ENCODE assay signal across 9 cellular contexts in the genomic region with DNA sequence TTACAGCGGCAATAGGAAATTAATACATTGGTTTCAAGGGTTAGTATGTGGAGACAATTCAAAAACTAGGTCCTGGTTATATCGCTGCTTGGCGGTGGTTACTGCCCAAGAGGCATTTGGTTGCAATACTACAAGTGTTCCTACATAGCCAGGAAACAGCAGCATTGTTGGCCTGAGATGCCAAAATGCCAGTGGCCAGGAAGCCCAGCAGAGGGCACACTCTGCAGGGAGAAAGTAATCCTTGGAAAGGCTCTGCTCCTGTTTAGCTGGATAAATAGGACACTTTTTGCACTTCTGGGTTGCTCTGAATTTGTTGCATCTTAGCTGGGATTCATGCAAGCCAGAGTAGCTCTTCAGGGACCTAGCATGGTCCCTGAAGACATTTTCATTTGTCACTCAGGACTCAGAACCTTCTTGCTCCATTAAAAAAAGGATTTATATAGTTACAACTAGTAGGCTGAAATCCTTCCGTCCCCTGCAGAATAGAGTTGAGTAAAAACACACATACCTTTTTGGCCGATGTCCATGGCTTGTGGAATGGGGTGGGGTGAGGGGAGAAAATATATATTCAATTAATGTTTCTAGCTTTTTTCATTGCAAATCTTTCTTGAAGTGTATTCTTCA. TPM values are rescaled to one million over a fixed set of nuclear protein-coding genes. Genes with fewer than 3 reads are reported as not detected.
DNase-seq lines count a peak whose midpoint lies in the region; ATAC-seq, FAIRE-seq and TF ChIP-seq lines count a peak whose summit lies in the region.
"Had no signal": no experiment of that assay in that cellular context is flagged by ENCODE, and none has a peak within 500 bp of the region (broad histone marks: within the 10 kb centered on the region; RNA-seq: fewer than 3 reads in every experiment).

No MANE protein-coding gene starts in this region.

- H3K27ac Mint-ChIP-seq in MCF 10A (ENCODE audit: low read depth, unreplicated experiment), result no peak overlapping the region

- H3K27me3 ChIP-seq in AG04450 (ENCODE audit: control insufficient read depth, insufficient read depth, low read length) (no peaks in the 10 kb centered on the region), vagina (no peaks in the 10 kb centered on the region)

- H3K36me3 ChIP-seq in kidney (ENCODE audit: control insufficient read depth in 1 of 2, insufficient read depth in 2 of 2, low read length in 2 of 2) (no peaks in the 10 kb centered on the region), vagina (no peaks in the 10 kb centered on the region)

- CTCF ChIA-PET in AG04450 (lab: Charles Lee) (interaction anchor here (0.5 to 4.7 kb wide), 11 partner anchors 9 to 1185 kb away, joined by 3 to 55 read pairs (median 4); a partner anchor contains a TSS), MCF 10A (lab: Yijun Ruan, JAX) (interaction anchor here (0.6 to 5.4 kb wide), 21 partner anchors 9 to 836 kb away, joined by 3 to 126 read pairs (median 4); a partner anchor contains a TSS)

- DNase-seq in AG04450 (ENCODE audit: low read depth, low spot score) (no peak), NCI-H2227 treated with DMSO at 0.1 percent for 48 hours (lab: John Stamatoyannopoulos, UW) (peak; percentile 32), MCF 10A (ENCODE audit: unreplicated experiment) (peak; percentile 63), kidney (no peak), vagina (ENCODE audit: extremely low spot score in 2 of 2) (no peak), SIG-M5 (lab: John Stamatoyannopoulos, UW) (no peak)

- no peak overlapping the region for H3K27ac ChIP-seq in AG04450 (ENCODE audit: low read depth, low read length)
- no peak overlapping the region for H3K27ac ChIP-seq in kidney (ENCODE audit: low read depth in 2 of 2, low read length in 2 of 2)
- H3K27ac ChIP-seq in vagina, result no peak overlapping the region

- POLR2A ChIA-PET in AG04450 (lab: Yijun Ruan, JAX) (no interaction called here), MCF 10A (lab: Yijun Ruan, JAX) (interaction anchor here (0.5 kb wide), 1 partner anchor 291 kb away, joined by 3 read pairs; no protein-coding TSS in a partner anchor)

- BruUV-seq in MCF 10A (replicated peaks; lab: Mats Ljungman, UMichigan), result no TSS peak

- H3K36me3 Mint-ChIP-seq in MCF 10A (ENCODE audit: insufficient read depth, unreplicated experiment), result no peaks in the 10 kb centered on the region

- intact Hi-C loops in MCF 10A (cut with micrococcal nuclease), result loop anchor here (1.0 kb wide), 1 partner anchor 524 kb away; no protein-coding TSS in a partner anchor
- intact Hi-C loops in kidney (cut with DNase I), result loop anchor here (10.0 kb wide), 1 partner anchor 521 kb away; no protein-coding TSS in a partner anchor
- intact Hi-C loops in vagina (cut with DNase I), result no loop called here

- no peak overlapping the region for H3K9ac ChIP-seq in kidney (ENCODE audit: low read length in 2 of 2)

- TF ChIP-seq CTCF in AG04450 (IDR thresholded peaks at IDR 0.05; ENCODE audit: low read depth, low read length) (peak; percentile 69), GM12874 (IDR thresholded peaks at IDR 0.05; ENCODE audit: insufficient read depth, low read depth, low read length) (peak; percentile 40), MCF 10A (IDR thresholded peaks at IDR 0.05; ENCODE audit: unreplicated experiment) (peak; percentile 82), kidney (IDR thresholded peaks at IDR 0.05; ENCODE audit: borderline replicate concordance, extremely low read depth, insufficient read depth) (peak; percentile 52), vagina (IDR thresholded peaks at IDR 0.05) (peak in 2 of 3 experiments; percentile 22 to 27)

- H3K4me1 Mint-ChIP-seq in MCF 10A (ENCODE audit: insufficient read depth, unreplicated experiment), result no peaks in the 10 kb centered on the region

- H3K4me1 ChIP-seq in kidney (ENCODE audit: control insufficient read depth in 1 of 2, insufficient read depth in 1 of 2, low read depth in 1 of 2, low read length in 2 of 2) (no peaks in the 10 kb centered on the region), vagina (no peaks in the 10 kb centered on the region)

- peak; percentile 68 for FAIRE-seq in kidney (lab: Jason Lieb, UNC)

- H3K9me3 ChIP-seq in AG04450 (ENCODE audit: control insufficient read depth, insufficient read depth, low read length) (no peaks in the 10 kb centered on the region), kidney (ENCODE audit: control insufficient read depth in 1 of 2, low read length in 2 of 2) (no peaks in the 10 kb centered on the region), vagina (no peaks in the 10 kb centered on the region)

- H3K27me3 Mint-ChIP-seq in MCF 10A (ENCODE audit: insufficient read depth, unreplicated experiment), result peaks cover 45% of the 10 kb centered on the region

- H3K9me3 Mint-ChIP-seq in MCF 10A (ENCODE audit: unreplicated experiment), result no peaks in the 10 kb centered on the region

- H3K4me3 ChIP-seq in AG04450 (ENCODE audit: low read depth, low read length), result no peak overlapping the region
- no peak overlapping the region for H3K4me3 ChIP-seq in kidney (ENCODE audit: low read length in 2 of 2)
- H3K4me3 ChIP-seq in vagina, result no peak overlapping the region

- ATAC-seq in GM18517 (IDR thresholded peaks at IDR 0.05; ENCODE audit: unreplicated experiment), result no peak

- no peak for TF ChIP-seq POLR2A in vagina (IDR thresholded peaks at IDR 0.05)

- H3K4me3 Mint-ChIP-seq in MCF 10A (ENCODE audit: unreplicated experiment), result no peak overlapping the region

RNA-seq across cellular contexts. Expression of a gene that starts 8.1 kb away (rescaled TPM):
- polyA plus RNA-seq in AG04450 (2011; rRNA removed) (not detected in 2 replicates), kidney (ENCODE audit: insufficient read depth, low read depth, low replicate concordance) (not detected)
- not detected in 2 replicates for polyA minus RNA-seq in AG04450 (2011; rRNA and poly(A)+ RNA removed)
- total RNA-seq in MCF 10A (2022) (not detected in 2 replicates), kidney (not detected), vagina (not detected)
- polyA plus RNA-seq: thymus had no signal

RNA-seq across cellular contexts. Expression of a gene that starts 8.2 kb away (rescaled TPM):
- polyA plus RNA-seq in AG04450 (2011; rRNA removed), result 20.3 and 24.0 TPM in 2 replicates
- polyA minus RNA-seq in AG04450 (2011; rRNA and poly(A)+ RNA removed), result 6.1 and 10.3 TPM in 2 replicates
- total RNA-seq in MCF 10A (2022), result 31.2 and 34.4 TPM in 2 replicates
- 16.0 TPM for total RNA-seq in kidney
- polyA plus RNA-seq in kidney (ENCODE audit: insufficient read depth, low read depth, low replicate concordance), result 24.0 TPM
- 12.8 TPM for total RNA-seq in vagina

RNA-seq across cellular contexts. Expression of a gene that starts 53.8 kb away (rescaled TPM):
- 18.7 and 20.7 TPM in 2 replicates for polyA plus RNA-seq in AG04450 (2011; rRNA removed)
- polyA minus RNA-seq in AG04450 (2011; rRNA and poly(A)+ RNA removed), result 12.3 and 14.6 TPM in 2 replicates
- total RNA-seq in MCF 10A (2022), result 12.5 and 13.7 TPM in 2 replicates
- 12.5 TPM for total RNA-seq in kidney
- 13.2 TPM for polyA plus RNA-seq in kidney (ENCODE audit: insufficient read depth, low read depth, low replicate concordance)
- 6.1 TPM for total RNA-seq in vagina

Comparison
In these comparisons a context has a peak if more than half of its experiments do, and no peak if none do; other contexts are left out.
1. DNase-seq: peak in NCI-H2227 treated with DMSO at 0.1 percent for 48 hours (single experiment) and MCF 10A (single experiment); none in AG04450 (single experiment), kidney (single experiment), vagina (0 of 2) and SIG-M5 (single experiment).
2. CTCF ChIP-seq: peak in every context shown above with its lines; median percentile 82 in MCF 10A; 69 in AG04450; 52 in kidney; 40 in GM12874; 24 in vagina.